ENCODE assay signal across 9 cellular contexts in the genomic region with DNA sequence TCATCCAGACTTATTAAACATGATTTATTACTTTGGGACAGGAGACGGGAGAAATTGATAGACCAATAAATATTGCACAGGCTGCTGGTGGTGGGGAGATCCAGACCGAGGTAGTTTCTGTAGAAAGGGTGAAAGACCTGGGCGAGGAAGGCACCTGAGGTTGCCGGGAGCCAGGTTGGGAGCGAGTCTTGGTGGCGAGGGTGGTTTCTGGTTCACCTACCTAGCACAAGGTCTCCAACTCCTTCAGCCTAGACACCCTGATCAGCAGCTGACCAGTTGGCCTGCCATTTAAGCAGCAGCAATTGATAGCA. TPM values are rescaled to one million over a fixed set of nuclear protein-coding genes. Genes with fewer than 3 reads are reported as not detected.
A peak's percentile ranks its signal among the peaks of the same experiment; 100 is the strongest.
DNase-seq lines count a peak whose midpoint lies in the region; ATAC-seq, FAIRE-seq and TF ChIP-seq lines count a peak whose summit lies in the region.
"Had no signal": no experiment of that assay in that cellular context is flagged by ENCODE, and none has a peak within 500 bp of the region (broad histone marks: within the 10 kb centered on the region; RNA-seq: fewer than 3 reads in every experiment).

No MANE protein-coding gene starts in this region.

- no peak overlapping the region for H2AFZ ChIP-seq in Loucy (ENCODE audit: low read length)

- peak overlapping the region; percentile 86 for H3K27ac ChIP-seq in CD4-positive, CD25-positive, alpha-beta regulatory T cell (ENCODE audit: insufficient read depth, low read length, poor library complexity, severe bottlenecking)
- H3K27ac ChIP-seq in effector memory CD4-positive, alpha-beta T cell (ENCODE audit: insufficient read depth, low read length, poor library complexity, severe bottlenecking) = peak overlapping the region; percentile 66

- peak overlapping the region; percentile 97 to 99 (median 98) for H3K27ac Mint-ChIP-seq in CD4-positive, CD25-positive, alpha-beta regulatory T cell
- no peak overlapping the region for H3K27ac Mint-ChIP-seq in neural crest cell (ENCODE audit: unreplicated experiment)

- H3K9me2 ChIP-seq in Loucy (replicated peaks; ENCODE audit: low read depth, low read length) = no peaks in the 10 kb centered on the region

- DNase-seq in CD4-positive, CD25-positive, alpha-beta regulatory T cell = no peak
- no peak for DNase-seq in effector memory CD4-positive, alpha-beta T cell
- DNase-seq in neural crest cell (ENCODE audit: low read depth, low spot score) (no peak), MG63 (no peak), H54 (ENCODE audit: insufficient read length, low spot score) (no peak), NCI-H1092 treated with DMSO at 0.1 percent for 48 hours (lab: John Stamatoyannopoulos, UW) (no peak)

- peak overlapping the region; percentile 94 to 97 (median 94) for H3K4me3 Mint-ChIP-seq in CD4-positive, CD25-positive, alpha-beta regulatory T cell
- peak overlapping the region; percentile 86 for H3K4me3 Mint-ChIP-seq in neural crest cell

- no peaks in the 10 kb centered on the region for H3K27me3 Mint-ChIP-seq in CD4-positive, CD25-positive, alpha-beta regulatory T cell
- H3K27me3 Mint-ChIP-seq in neural crest cell (ENCODE audit: low read depth) = peaks cover 3% of the 10 kb centered on the region

- H3K27me3 ChIP-seq in CD4-positive, CD25-positive, alpha-beta regulatory T cell (ENCODE audit: control insufficient read depth, insufficient read depth, low read length) = no peaks in the 10 kb centered on the region
- no peaks in the 10 kb centered on the region for H3K27me3 ChIP-seq in Loucy (ENCODE audit: insufficient read depth, low read length, poor library complexity, severe bottlenecking)
- H3K27me3 ChIP-seq in effector memory CD4-positive, alpha-beta T cell (replicated peaks; ENCODE audit: control insufficient read depth, insufficient read depth, low read length, poor library complexity, severe bottlenecking) = no peaks in the 10 kb centered on the region
- H3K27me3 ChIP-seq in MG63 = no peaks in the 10 kb centered on the region

- H3K79me2 ChIP-seq in Loucy (ENCODE audit: insufficient read depth, low read length) = peaks cover 32% of the 10 kb centered on the region

- H3K4me1 ChIP-seq in CD4-positive, CD25-positive, alpha-beta regulatory T cell (ENCODE audit: control insufficient read depth, insufficient read depth, low read length, poor library complexity, severe bottlenecking) = peaks cover 67% of the 10 kb centered on the region
- peaks cover 31% of the 10 kb centered on the region for H3K4me1 ChIP-seq in Loucy (ENCODE audit: insufficient read depth, low read length, poor library complexity, severe bottlenecking)
- peaks cover 54% of the 10 kb centered on the region for H3K4me1 ChIP-seq in effector memory CD4-positive, alpha-beta T cell (ENCODE audit: control insufficient read depth, insufficient read depth, low read length, poor library complexity, severe bottlenecking)

- peaks cover 9 to 61% (median 38%) of the 10 kb centered on the region in 4 donors for H3K4me1 Mint-ChIP-seq in CD4-positive, CD25-positive, alpha-beta regulatory T cell
- H3K4me1 Mint-ChIP-seq in neural crest cell = peaks cover 45% of the 10 kb centered on the region

- H3K9ac ChIP-seq in Loucy (ENCODE audit: low read depth, low read length, poor library complexity, severe bottlenecking) = peak overlapping the region; percentile 97

- ATAC-seq in CD4-positive, CD25-positive, alpha-beta regulatory T cell (ENCODE audit: low read depth in 2 of 2) = no peak
- no peak for ATAC-seq in HG03571 (IDR thresholded peaks at IDR 0.05; ENCODE audit: unreplicated experiment)

- peak overlapping the region; percentile 91 for H3K4me2 ChIP-seq in Loucy (ENCODE audit: low read depth, low read length, poor library complexity, severe bottlenecking)

- FAIRE-seq in H54 (lab: Jason Lieb, UNC) = no peak

- no peak for TF ChIP-seq POLR2A in H54 (IDR thresholded peaks at IDR 0.05; ENCODE audit: low read depth, low read length)

- no peaks in the 10 kb centered on the region for H3K9me3 Mint-ChIP-seq in CD4-positive, CD25-positive, alpha-beta regulatory T cell
- H3K9me3 Mint-ChIP-seq in neural crest cell = peaks cover 2% of the 10 kb centered on the region

- H3K9me3 ChIP-seq in CD4-positive, CD25-positive, alpha-beta regulatory T cell (ENCODE audit: control insufficient read depth in 2 of 2, low read length in 2 of 2) = no peaks in the 10 kb centered on the region
- H3K9me3 ChIP-seq in Loucy (ENCODE audit: insufficient read depth, low read depth, low read length) (peaks cover 4% of the 10 kb centered on the region; the same call in 1 of the 2 replicates), MG63 (no peaks in the 10 kb centered on the region)
- no peaks in the 10 kb centered on the region for H3K9me3 ChIP-seq in effector memory CD4-positive, alpha-beta T cell (ENCODE audit: control insufficient read depth, low read length)

- peaks cover 8% of the 10 kb centered on the region for H4K20me1 ChIP-seq in Loucy (ENCODE audit: insufficient read depth, low read length, poor library complexity, severe bottlenecking)

- peak overlapping the region; percentile 76 for H3K4me3 ChIP-seq in CD4-positive, CD25-positive, alpha-beta regulatory T cell (ENCODE audit: low read depth, low read length)
- H3K4me3 ChIP-seq in Loucy (ENCODE audit: low read length, poor library complexity, severe bottlenecking) (peak overlapping the region; percentile 79), MG63 (no peak overlapping the region)
- H3K4me3 ChIP-seq in effector memory CD4-positive, alpha-beta T cell (ENCODE audit: insufficient read depth, low read depth, low read length, poor library complexity, severe bottlenecking) = peak overlapping the region; percentile 42

- peaks cover 22% of the 10 kb centered on the region for H3K36me3 Mint-ChIP-seq in CD4-positive, CD25-positive, alpha-beta regulatory T cell
- peaks cover 6% of the 10 kb centered on the region for H3K36me3 Mint-ChIP-seq in neural crest cell (ENCODE audit: low read depth)

- peaks cover 11% of the 10 kb centered on the region for H3F3A ChIP-seq in Loucy (ENCODE audit: low read depth)

- peaks cover 18% of the 10 kb centered on the region for H3K36me3 ChIP-seq in CD4-positive, CD25-positive, alpha-beta regulatory T cell (ENCODE audit: control insufficient read depth, insufficient read depth, low read length)
- H3K36me3 ChIP-seq in Loucy (ENCODE audit: insufficient read depth, low read length) (no peaks in the 10 kb centered on the region), MG63 (peaks cover 42% of the 10 kb centered on the region)
- H3K36me3 ChIP-seq in effector memory CD4-positive, alpha-beta T cell (ENCODE audit: control insufficient read depth, insufficient read depth, low read length) = peaks cover 17% of the 10 kb centered on the region

- TF ChIP-seq CTCF in Loucy (conservative IDR thresholded peaks at IDR 0.05; ENCODE audit: low read length) (no peak), neural crest cell (conservative IDR thresholded peaks at IDR 0.05) (no peak)

RNA-seq across cellular contexts. Expression of gene EMP3, which starts 7.0 kb away (rescaled TPM):
- 290 TPM for total RNA-seq in CD4-positive, CD25-positive, alpha-beta regulatory T cell
- 1,000 to 10,000 TPM in 2 of 4 donors, 100 to 1,000 TPM in 2; 809 to 1,327 (median 1,095) TPM for polyA plus RNA-seq in CD4-positive, CD25-positive, alpha-beta regulatory T cell
- total RNA-seq in neural crest cell = 27.4 and 30.5 TPM in 2 replicates
- 149 and 258 TPM in 2 replicates for total RNA-seq in MG63 (2014; rRNA removed; shearing (Covaris generic); ENCODE audit: low replicate concordance)

RNA-seq across cellular contexts. Expression of gene TMEM143, which starts 31.4 kb away (rescaled TPM):
- 9.3 TPM for total RNA-seq in CD4-positive, CD25-positive, alpha-beta regulatory T cell
- polyA plus RNA-seq in CD4-positive, CD25-positive, alpha-beta regulatory T cell = 1 to 10 TPM; 1.9 to 5.3 (median 4.5) TPM
- total RNA-seq in neural crest cell = 6.8 and 8.4 TPM in 2 replicates
- 3.4 and 5.1 TPM in 2 replicates for total RNA-seq in MG63 (2014; rRNA removed; shearing (Covaris generic); ENCODE audit: low replicate concordance)

RNA-seq across cellular contexts. Expression of gene SYNGR4, which starts 31.9 kb away (rescaled TPM):
- total RNA-seq in CD4-positive, CD25-positive, alpha-beta regulatory T cell = not detected
- not detected for polyA plus RNA-seq in CD4-positive, CD25-positive, alpha-beta regulatory T cell
- total RNA-seq in neural crest cell = not detected in 2 replicates
- not detected in 2 replicates for total RNA-seq in MG63 (2014; rRNA removed; shearing (Covaris generic); ENCODE audit: low replicate concordance)
- total RNA-seq: mesenteric fat pad had no signal

RNA-seq across cellular contexts. Expression of gene KDELR1, which starts 59.0 kb away (rescaled TPM):
- total RNA-seq in CD4-positive, CD25-positive, alpha-beta regulatory T cell = 37.6 TPM
- polyA plus RNA-seq in CD4-positive, CD25-positive, alpha-beta regulatory T cell = 10 to 100 TPM; 28.8 to 29.9 (median 29.5) TPM
- total RNA-seq in neural crest cell = 163 and 172 TPM in 2 replicates
- total RNA-seq in MG63 (2014; rRNA removed; shearing (Covaris generic); ENCODE audit: low replicate concordance) = 51.3 and 103 TPM in 2 replicates
